8 cellular contexts compared by ENCODE assay signal in the genomic region with DNA sequence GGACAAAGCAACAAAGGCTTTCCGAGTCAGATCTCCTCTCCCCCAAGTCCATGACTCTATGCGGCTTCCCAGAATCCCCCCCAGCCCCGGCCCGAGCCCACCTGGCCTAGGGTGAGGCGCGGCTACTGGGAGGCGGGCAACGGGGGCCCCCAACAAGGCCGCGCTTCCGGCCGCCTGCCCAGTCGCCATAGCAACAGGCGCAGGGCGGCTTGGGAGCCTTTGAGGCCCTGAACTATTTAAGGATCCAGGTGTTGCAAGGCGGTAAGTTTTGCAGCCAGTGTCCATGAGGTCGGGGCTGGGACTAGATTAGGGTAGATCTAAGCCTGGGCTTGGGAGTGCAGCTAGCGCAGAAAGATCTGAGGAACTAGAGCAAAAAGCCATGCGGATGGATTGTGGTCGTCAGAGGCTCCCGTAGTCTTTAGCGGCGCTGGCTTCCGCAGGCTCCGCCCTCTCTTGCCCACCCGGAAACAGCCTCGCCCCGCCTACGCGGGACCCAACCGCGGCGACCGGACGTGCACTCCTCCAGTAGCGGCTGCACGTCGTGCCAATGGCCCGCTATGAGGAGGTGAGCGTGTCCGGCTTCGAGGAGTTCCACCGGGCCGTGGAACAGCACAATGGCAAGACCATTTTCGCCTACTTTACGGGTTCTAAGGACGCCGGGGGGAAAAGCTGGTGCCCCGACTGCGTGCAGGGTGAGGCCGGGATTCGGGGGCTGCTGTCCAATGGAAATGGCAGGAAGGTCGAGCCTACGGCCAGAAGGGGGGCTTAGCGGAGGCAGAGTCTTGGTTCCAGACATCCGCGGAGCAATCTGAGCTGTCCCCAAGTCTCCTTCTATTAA. TPM values are rescaled to one million over a fixed set of nuclear protein-coding genes. Genes with fewer than 3 reads are reported as not detected.
DNase-seq lines count a peak whose midpoint lies in the region; ATAC-seq, FAIRE-seq and TF ChIP-seq lines count a peak whose summit lies in the region.

A gene (minus strand): TSS at position 176 of the 838 bp plus-strand sequence. CDS start 5,608 bp downstream, outside the sequence.
A gene (plus strand): TSS at position 525 of the 838 bp plus-strand sequence. CDS start 23 bp downstream, at position 548.

- intact Hi-C loops in esophagus squamous epithelium (cut with DNase I) = loop anchor here (10.0 kb wide), 1 partner anchor 86 kb away; a partner anchor contains a TSS

- peak; percentile 91 for DNase-seq in DMS53 treated with DMSO at 0.1 percent for 48 hours (lab: John Stamatoyannopoulos, UW; ENCODE audit: unreplicated experiment)
- DNase-seq in RCC 7860 (ENCODE audit: low spot score) = peak; percentile 82
- DNase-seq in activated T-cell treated with anti-CD3 and anti-CD28 coated beads, Interleukin-2, amount 50 U/mL, for 48 hours = peak; percentile 96 to 98
- DNase-seq in esophagus squamous epithelium (lab: John Stamatoyannopoulos, UW) = peak; percentile 51
- DNase-seq in naive B cell = peak; percentile 92
- DNase-seq in stimulated activated effector memory CD8-positive, alpha-beta T cell treated with anti-CD3 and anti-CD28 coated beads, Interleukin-12 subunit alpha, Interleukin-12 subunit beta, amount 100 ng/mL, for 72 hours (ENCODE audit: low spot score in 2 of 2) = peak; percentile 93 to 98

- no peaks in the 10 kb centered on the region for H3K27me3 Mint-ChIP-seq in naive B cell

- peak in 3 of 4 donors; percentile 26 to 94 (median 85) for TF ChIP-seq POLR2A in esophagus squamous epithelium (IDR thresholded peaks at IDR 0.05)

- no peaks in the 10 kb centered on the region for H3K36me3 Mint-ChIP-seq in naive B cell
- H3K36me3 Mint-ChIP-seq in stimulated activated effector memory CD8-positive, alpha-beta T cell treated with anti-CD3 and anti-CD28 coated beads, Interleukin-12 subunit alpha, Interleukin-12 subunit beta, amount 100 ng/mL, for 72 hours = peaks cover 65% of the 10 kb centered on the region

- H3K27ac Mint-ChIP-seq in naive B cell = peak within 1 kb of the TSS; percentile 89 to 100 (median 98)
- peak within 1 kb of the TSS; percentile 96 for H3K27ac Mint-ChIP-seq in stimulated activated effector memory CD8-positive, alpha-beta T cell treated with anti-CD3 and anti-CD28 coated beads, Interleukin-12 subunit alpha, Interleukin-12 subunit beta, amount 100 ng/mL, for 72 hours

- ATAC-seq in GM21717 (IDR thresholded peaks at IDR 0.05; ENCODE audit: unreplicated experiment) (peak; percentile 71), naive B cell (ENCODE audit: low read depth in 2 of 2) (peak; percentile 90 to 92)
- peak; percentile 86 for ATAC-seq in stimulated activated effector memory CD8-positive, alpha-beta T cell treated with anti-CD3 and anti-CD28 coated beads, Interleukin-12 subunit alpha, Interleukin-12 subunit beta, amount 100 ng/mL, for 72 hours

- TF ChIP-seq CTCF in KMS-11 (conservative IDR thresholded peaks at IDR 0.05; ENCODE audit: low read depth, low read length) (no peak), esophagus squamous epithelium (IDR thresholded peaks at IDR 0.05) (peak in 1 of 6 experiments; percentile 2)

- no peaks in the 10 kb centered on the region for H3K27me3 ChIP-seq in KMS-11 (ENCODE audit: insufficient read depth, low read depth)
- H3K27me3 ChIP-seq in esophagus squamous epithelium = no peaks in the 10 kb centered on the region

- peak within 1 kb of the TSS; percentile 34; the same call in 1 of the 2 replicates for H2AFZ ChIP-seq in KMS-11 (ENCODE audit: low read depth)

- H3K4me1 ChIP-seq in KMS-11 (ENCODE audit: low read depth, poor library complexity, severe bottlenecking) = no peaks in the 10 kb centered on the region
- peaks cover 19 to 68% (median 37%) of the 10 kb centered on the region in 3 donors for H3K4me1 ChIP-seq in esophagus squamous epithelium

- H3K79me2 ChIP-seq in KMS-11 (ENCODE audit: insufficient read depth, low read depth) = no peaks in the 10 kb centered on the region

- no peaks in the 10 kb centered on the region for H4K20me1 ChIP-seq in KMS-11 (ENCODE audit: insufficient read depth)

- H3K9me3 ChIP-seq in esophagus squamous epithelium = no peaks in the 10 kb centered on the region

- no peak within 1 kb of the TSS for H3K4me3 ChIP-seq in KMS-11 (IDR thresholded peaks at IDR 0.05; ENCODE audit: insufficient read depth, low read depth, low read length)
- H3K4me3 ChIP-seq in esophagus squamous epithelium = peak within 1 kb of the TSS; percentile 67 to 94 (median 88)

- H3K27ac ChIP-seq in KMS-11 (peak within 1 kb of the TSS; percentile 40), esophagus squamous epithelium (peak within 1 kb of the TSS; percentile 91 to 94 (median 93))

- peak within 1 kb of the TSS; percentile 17 for H3K4me2 ChIP-seq in KMS-11

- H3K4me1 Mint-ChIP-seq in naive B cell = peaks cover 36 to 49% (median 43%) of the 10 kb centered on the region in 3 donors
- peaks cover 74% of the 10 kb centered on the region for H3K4me1 Mint-ChIP-seq in stimulated activated effector memory CD8-positive, alpha-beta T cell treated with anti-CD3 and anti-CD28 coated beads, Interleukin-12 subunit alpha, Interleukin-12 subunit beta, amount 100 ng/mL, for 72 hours

- no peaks in the 10 kb centered on the region for H3K9me3 Mint-ChIP-seq in naive B cell
- H3K9me3 Mint-ChIP-seq in stimulated activated effector memory CD8-positive, alpha-beta T cell treated with anti-CD3 and anti-CD28 coated beads, Interleukin-12 subunit alpha, Interleukin-12 subunit beta, amount 100 ng/mL, for 72 hours = no peaks in the 10 kb centered on the region

- FAIRE-seq in RCC 7860 (lab: Jason Lieb, UNC) = peak; percentile 50

- H3K4me3 Mint-ChIP-seq in naive B cell = peak within 1 kb of the TSS; percentile 85 to 99 (median 96)
- H3K4me3 Mint-ChIP-seq in stimulated activated effector memory CD8-positive, alpha-beta T cell treated with anti-CD3 and anti-CD28 coated beads, Interleukin-12 subunit alpha, Interleukin-12 subunit beta, amount 100 ng/mL, for 72 hours = peak within 1 kb of the TSS; percentile 90

- 0% methylated on average over 11 to 26 of the region's 57 CpGs for WGBS in esophagus squamous epithelium, 2 donors

- H3K36me3 ChIP-seq in KMS-11 (ENCODE audit: insufficient read depth) (no peaks in the 10 kb centered on the region), esophagus squamous epithelium (peaks cover 0 to 31% (median 0%) of the 10 kb centered on the region in 3 donors)

- H3K9ac ChIP-seq in KMS-11 = peak within 1 kb of the TSS; percentile 37; the same call in 1 of the 2 replicates

RNA-seq across cellular contexts. Expression of the first gene that starts in this region (rescaled TPM):
- total RNA-seq in esophagus squamous epithelium = 10 to 100 TPM in 3 of 4 donors, 1 to 10 TPM in 1; 8.1 to 17.4 (median 11.4) TPM
- 1 to 10 TPM; 2.8 to 5.9 (median 3.2) TPM for polyA plus RNA-seq in naive B cell (ENCODE audit: low read depth in 6 of 6)

RNA-seq across cellular contexts. Expression of the second gene that starts in this region (rescaled TPM):
- 100 to 1,000 TPM; 446 to 796 (median 696) TPM for total RNA-seq in esophagus squamous epithelium
- polyA plus RNA-seq in naive B cell (ENCODE audit: low read depth in 6 of 6) = 10 to 100 TPM; 57.8 to 85.5 (median 64.4) TPM
